ENCODE assay signal across 8 cellular contexts in the genomic region with DNA sequence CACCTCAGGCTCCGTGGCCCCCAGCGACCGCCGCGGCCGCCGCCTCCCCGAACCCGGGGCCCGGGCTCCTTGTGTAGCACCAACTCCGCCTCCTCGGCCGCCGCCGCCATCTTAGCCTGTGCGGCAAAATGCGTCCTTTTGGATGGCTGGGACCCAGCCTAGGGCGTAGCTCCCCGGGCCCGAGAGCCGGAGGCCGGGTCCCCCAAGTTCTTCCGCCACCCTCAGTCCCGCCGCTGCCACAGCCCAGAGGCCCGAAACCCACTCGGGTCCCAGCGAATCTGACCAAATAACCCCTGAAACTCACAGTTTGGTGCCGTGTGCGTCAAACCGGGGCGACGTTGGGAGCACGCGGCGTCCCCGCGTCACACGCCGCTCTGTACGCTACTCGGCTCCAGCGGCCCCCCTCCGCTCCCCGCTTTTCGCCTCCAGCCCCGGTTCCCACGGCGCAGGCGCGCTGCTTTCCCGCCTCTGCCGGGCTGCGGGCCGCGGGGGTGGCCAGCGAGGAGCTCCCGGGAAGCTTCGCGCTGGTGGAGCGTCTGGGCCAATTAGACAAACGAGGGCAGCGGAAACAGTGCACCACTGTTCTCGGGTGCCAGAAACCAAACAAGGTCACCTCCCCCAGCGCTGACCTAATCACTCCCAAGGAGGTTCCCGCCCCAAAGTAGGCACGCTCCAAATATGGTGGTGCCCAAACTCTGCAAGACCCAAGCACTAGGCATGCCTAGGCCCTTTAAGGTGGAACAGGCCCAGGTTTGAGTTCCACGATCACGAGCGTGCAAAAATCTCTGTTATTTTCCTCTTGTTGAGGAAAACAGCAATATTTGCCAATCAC. TPM values are rescaled to one million over a fixed set of nuclear protein-coding genes. Genes with fewer than 3 reads are reported as not detected.
A peak's percentile ranks its signal among the peaks of the same experiment; 100 is the strongest.
DNase-seq lines count a peak whose midpoint lies in the region; ATAC-seq and TF ChIP-seq lines count a peak whose summit lies in the region.

A gene (minus strand): TSS at position 350 of the 832 bp plus-strand sequence. CDS start 39,682 bp downstream, outside the sequence.

- peaks cover under 1% of the 10 kb centered on the region for H3K27me3 Mint-ChIP-seq in activated CD4-positive, alpha-beta T cell treated with anti-CD3 and anti-CD28 coated beads, Interleukin-2, amount 10 ng/mL, durations not matched to agents 24 days and 14 days

- DNase-seq in NCI-H526 treated with DMSO at 0.1 percent for 48 hours (lab: John Stamatoyannopoulos, UW) (peak; percentile 82), colonic mucosa (peak; percentile 91), left colon (peak; percentile 89 to 93)
- peak; percentile 96 for DNase-seq in activated CD4-positive, alpha-beta T cell treated with anti-CD3 and anti-CD28 coated beads, Interleukin-2, amount 10 ng/mL, durations not matched to agents 24 days and 14 days
- peak; percentile 95 for DNase-seq in stimulated activated CD4-positive, alpha-beta T cell treated with anti-CD3 and anti-CD28 coated beads, Interleukin-1b, Interleukin-23, amount 100 ng/mL, for 48 hours

- H3K36me3 ChIP-seq in BLaER1 treated with 17β-estradiol and CSF1 and Interleukin-3, amounts not matched to agents 10 nM and 100 nM = peaks cover 0 to 40% (median 20%) of the 10 kb centered on the region in 11 experiments; a peak in 17 of 22 replicates
- H3K36me3 ChIP-seq in colonic mucosa = no peaks in the 10 kb centered on the region

- H3K27me3 ChIP-seq in BLaER1 treated with 17β-estradiol and CSF1 and Interleukin-3, amounts not matched to agents 10 nM and 100 nM = no peaks in the 10 kb centered on the region
- no peaks in the 10 kb centered on the region for H3K27me3 ChIP-seq in colonic mucosa

- H3K27ac Mint-ChIP-seq in activated CD4-positive, alpha-beta T cell treated with anti-CD3 and anti-CD28 coated beads, Interleukin-2, amount 10 ng/mL, durations not matched to agents 24 days and 14 days = peak within 1 kb of the TSS; percentile 100

- peaks cover 27% of the 10 kb centered on the region for H3K36me3 Mint-ChIP-seq in activated CD4-positive, alpha-beta T cell treated with anti-CD3 and anti-CD28 coated beads, Interleukin-2, amount 10 ng/mL, durations not matched to agents 24 days and 14 days (ENCODE audit: low read depth)

- peak within 1 kb of the TSS; percentile 82 to 94 (median 90) for H3K4me2 ChIP-seq in BLaER1 treated with 17β-estradiol and CSF1 and Interleukin-3, amounts not matched to agents 10 nM and 100 nM

- peak; percentile 87 for ATAC-seq in GM19324 (IDR thresholded peaks at IDR 0.05; ENCODE audit: low FRiP score, unreplicated experiment)
- peak; percentile 75 for ATAC-seq in HG03460 (IDR thresholded peaks at IDR 0.05; ENCODE audit: unreplicated experiment)
- peak; percentile 89 for ATAC-seq in left colon

- peak within 1 kb of the TSS; percentile 94 to 100 (median 99) for H3K9ac ChIP-seq in BLaER1 treated with 17β-estradiol and CSF1 and Interleukin-3, amounts not matched to agents 10 nM and 100 nM
- H3K9ac ChIP-seq in colonic mucosa (ENCODE audit: low read depth in 2 of 2, low read length in 2 of 2) = peak within 1 kb of the TSS; percentile 89 to 99

- peaks cover 23 to 60% (median 39%) of the 10 kb centered on the region in 10 experiments for H3K4me1 ChIP-seq in BLaER1 treated with 17β-estradiol and CSF1 and Interleukin-3, amounts not matched to agents 10 nM and 100 nM
- peaks cover 3% of the 10 kb centered on the region for H3K4me1 ChIP-seq in colonic mucosa

- peak within 1 kb of the TSS; percentile 96 for H3K4me3 Mint-ChIP-seq in activated CD4-positive, alpha-beta T cell treated with anti-CD3 and anti-CD28 coated beads, Interleukin-2, amount 10 ng/mL, durations not matched to agents 24 days and 14 days

- intact Hi-C loops in activated CD4-positive, alpha-beta T cell treated with anti-CD3 and anti-CD28 coated beads, Interleukin-2, amount 10 ng/mL, durations not matched to agents 24 days and 14 days (cut with micrococcal nuclease) = loop anchor here (1.0 to 5.0 kb wide), 4 partner anchors 171 to 1810 kb away; a partner anchor contains a TSS
- intact Hi-C loops in colonic mucosa (cut with DNase I) = no loop called here
- intact Hi-C loops in left colon (cut with DNase I, micrococcal nuclease) = no loop called here

- peak within 1 kb of the TSS; percentile 74 to 92 (median 83) for H3K4me3 ChIP-seq in BLaER1 treated with 17β-estradiol and CSF1 and Interleukin-3, amounts not matched to agents 10 nM and 100 nM
- H3K4me3 ChIP-seq in colonic mucosa = peak within 1 kb of the TSS; percentile 55

- no peaks in the 10 kb centered on the region for H3K9me3 Mint-ChIP-seq in activated CD4-positive, alpha-beta T cell treated with anti-CD3 and anti-CD28 coated beads, Interleukin-2, amount 10 ng/mL, durations not matched to agents 24 days and 14 days

- no peaks in the 10 kb centered on the region for H3K9me3 ChIP-seq in BLaER1 treated with 17β-estradiol and CSF1 and Interleukin-3, amounts not matched to agents 10 nM and 100 nM (replicated peaks in 1 of 11)
- no peaks in the 10 kb centered on the region for H3K9me3 ChIP-seq in colonic mucosa

- H3K27ac ChIP-seq in BLaER1 treated with 17β-estradiol and CSF1 and Interleukin-3, amounts not matched to agents 10 nM and 100 nM = peak within 1 kb of the TSS; percentile 97 to 100 (median 100)
- H3K27ac ChIP-seq in colonic mucosa = peak within 1 kb of the TSS; percentile 97

- TF ChIP-seq CTCF in colonic mucosa (IDR thresholded peaks at IDR 0.05) = no peak

- peaks cover 42% of the 10 kb centered on the region for H3K4me1 Mint-ChIP-seq in activated CD4-positive, alpha-beta T cell treated with anti-CD3 and anti-CD28 coated beads, Interleukin-2, amount 10 ng/mL, durations not matched to agents 24 days and 14 days

- peaks cover 14 to 44% (median 39%) of the 10 kb centered on the region in 11 experiments; a peak in 21 of 22 replicates for H4K20me1 ChIP-seq in BLaER1 treated with 17β-estradiol and CSF1 and Interleukin-3, amounts not matched to agents 10 nM and 100 nM

RNA-seq across cellular contexts. Expression of the gene that starts here (rescaled TPM):
- total RNA-seq in activated CD4-positive, alpha-beta T cell treated with anti-CD3 and anti-CD28 coated beads, Interleukin-2, amount 10 ng/mL, durations not matched to agents 24 days and 14 days = 57.0 and 57.7 TPM in 2 replicates
- 10 to 100 TPM; 46.9 to 66.2 TPM for total RNA-seq in colonic mucosa
- 10 to 100 TPM; 46.1 to 56.0 TPM for total RNA-seq in left colon

Comparison
In these comparisons a context has a peak if more than half of its experiments do, and no peak if none do; other contexts are left out.
1. Peak in every context shown above with its lines: DNase-seq, ATAC-seq, H3K4me3 ChIP-seq and H3K27ac ChIP-seq.